ENCODE assay signal across 22 cellular contexts in genomic region chr3:64848822-64849221, GRCh38.
DNase-seq lines count a peak whose midpoint lies in the region; ATAC-seq and TF ChIP-seq lines count a peak whose summit lies in the region.
"Had no signal": no experiment of that assay in that cellular context is flagged by ENCODE, and none has a peak within 500 bp of the region (broad histone marks: within the 10 kb centered on the region; RNA-seq: fewer than 3 reads in every experiment).

No MANE protein-coding gene starts in this region.

- TF ChIP-seq POLR2A in transverse colon (IDR thresholded peaks at IDR 0.05) (no peak), uterus (IDR thresholded peaks at IDR 0.05) (no peak)

- H3K4me1 ChIP-seq in SJCRH30 (peaks cover 8% of the 10 kb centered on the region), transverse colon (no peaks in the 10 kb centered on the region), uterus (no peaks in the 10 kb centered on the region)
- H3K4me1 ChIP-seq: spleen had no signal

- DNase-seq in SJCRH30 (peak; percentile 26 to 56), fibroblast of mammary gland (ENCODE audit: low read depth) (peak; percentile 16), mucosa of gallbladder (ENCODE audit: low spot score) (peak; percentile 13), transverse colon (peak; percentile 9), NCI-H446 treated with DMSO at 0.1 percent for 48 hours (lab: John Stamatoyannopoulos, UW) (no peak), EL (no peak), uterus (no peak)
- DNase-seq: activated CD4-positive, alpha-beta T cell treated with anti-CD3 and anti-CD28 coated beads for 4 hours; activated naive CD8-positive, alpha-beta T cell treated with anti-CD3 and anti-CD28 coated beads, Interleukin-2, amount 50 U/mL, for 24 hours; CD4-positive, alpha-beta T cell; effector CD4-positive, alpha-beta T cell; gastrocnemius medialis; hippocampal formation; NCI-H510A; nephron progenitor cell; NK-92 treated with Interleukin-12 subunit alpha and Interleukin-12 subunit beta, amount 100 ng/mL, for 24 hours; PC-9; retina; Right ventricle myocardium superior; spleen had no signal

- H3K27me3 ChIP-seq in SJCRH30 (no peaks in the 10 kb centered on the region), transverse colon (no peaks in the 10 kb centered on the region), uterus (no peaks in the 10 kb centered on the region)
- H3K27me3 ChIP-seq: gastrocnemius medialis, spleen had no signal

- H3K36me3 ChIP-seq in SJCRH30: no peaks in the 10 kb centered on the region
- no peaks in the 10 kb centered on the region for H3K36me3 ChIP-seq in transverse colon
- H3K36me3 ChIP-seq in uterus: no peaks in the 10 kb centered on the region
- H3K36me3 ChIP-seq: gastrocnemius medialis, spleen had no signal

- H3K4me3 ChIP-seq in SJCRH30 (no peak overlapping the region), fibroblast of mammary gland (ENCODE audit: control insufficient read depth, low read depth, low read length) (no peak overlapping the region), transverse colon (no peak overlapping the region), uterus (no peak overlapping the region)
- H3K4me3 ChIP-seq: gastrocnemius medialis, PC-9, spleen had no signal

- TF ChIP-seq CTCF in fibroblast of mammary gland (conservative IDR thresholded peaks at IDR 0.05; ENCODE audit: control insufficient read depth, insufficient read depth, low read depth, low read length) (no peak), transverse colon (IDR thresholded peaks at IDR 0.05) (no peak), uterus (IDR thresholded peaks at IDR 0.05) (no peak)

- intact Hi-C loops in transverse colon (cut with DNase I; ENCODE audit: low total_unique reads): loop anchor here (5.0 kb wide), 1 partner anchor 162 kb away; the partner anchor contains the start of gene ADAMTS9
- intact Hi-C loops in uterus (cut with DNase I; ENCODE audit: low total_unique reads): no loop called here

- H3K27ac ChIP-seq in SJCRH30 (peak overlapping the region; percentile 19; the same call in 1 of the 2 replicates), transverse colon (peak overlapping the region in 2 of 4 donors; percentile 12 to 39), uterus (no peak overlapping the region)
- H3K27ac ChIP-seq: gastrocnemius medialis, PC-9, spleen had no signal

- no peak for ATAC-seq in GM21423 (IDR thresholded peaks at IDR 0.05; ENCODE audit: unreplicated experiment)
- ATAC-seq: activated naive CD8-positive, alpha-beta T cell treated with anti-CD3 and anti-CD28 coated beads, Interleukin-2, amount 50 U/mL, for 24 hours; gastrocnemius medialis; left lobe of liver had no signal

- in situ Hi-C loops in transverse colon (cut with MboI; ENCODE audit: low pct_ligation_motif_present in 1 of 4, low pct_unique_long_range_greater_than_20kb in 1 of 4, low sequenced_read_pairs in 3 of 4): no loop called here

- H3K9me3 ChIP-seq in SJCRH30 (replicated peaks) (no peaks in the 10 kb centered on the region), transverse colon (no peaks in the 10 kb centered on the region), uterus (no peaks in the 10 kb centered on the region)
- H3K9me3 ChIP-seq: gastrocnemius medialis had no signal

- WGBS in transverse colon (ENCODE audit: low coverage in 1 of 2), 2 donors: 72 to 74% methylated on average over 4 of the region's 4 CpGs

- no peak for TF ChIP-seq EP300 in transverse colon (IDR thresholded peaks at IDR 0.05; ENCODE audit: low read depth)

Comparison
In these comparisons a context has a peak if more than half of its experiments do, and no peak if none do; other contexts are left out.
1. DNase-seq: peak in SJCRH30 (2 of 2), fibroblast of mammary gland (single experiment), mucosa of gallbladder (single experiment) and transverse colon (single experiment); none in NCI-H446 treated with DMSO at 0.1 percent for 48 hours (single experiment), EL (single experiment) and uterus (0 of 2).